ENCODE assay signal across 21 cellular contexts in genomic region chr15:29849716-29850115, GRCh38. TPM values are rescaled to one million over a fixed set of nuclear protein-coding genes. Genes with fewer than 3 reads are reported as not detected.
"Had no signal": no experiment of that assay in that cellular context is flagged by ENCODE, and none has a peak within 500 bp of the region (broad histone marks: within the 10 kb centered on the region; RNA-seq: fewer than 3 reads in every experiment).

No MANE protein-coding gene starts in this region.

- H2AFZ ChIP-seq: neural progenitor cell had no signal

- H3K9me3 ChIP-seq: colonic mucosa, psoas muscle, testis had no signal

- DNase-seq: activated B cell treated with CpG ODN at 0.5 μM for 24 hours; activated CD4-positive, alpha-beta T cell treated with anti-CD3 and anti-CD28 coated beads for 48 hours; activated CD8-positive, alpha-beta memory T cell treated with anti-CD3 and anti-CD28 coated beads, Interleukin-2, amount 50 U/mL, for 4 hours; activated CD8-positive, alpha-beta T cell treated with anti-CD3 and anti-CD28 coated beads, Interleukin-2, amount 10 ng/mL, durations not matched to agents 7 days and 5 days; activated effector memory CD4-positive, alpha-beta T cell treated with anti-CD3 and anti-CD28 coated beads, Interleukin-2, amount 50 U/mL, for 16 hours; activated T-cell treated with anti-CD3 and anti-CD28 coated beads, Interleukin-2, amount 50 U/mL, for 48 hours; amniotic stem cell; central memory CD4-positive, alpha-beta T cell; colonic mucosa; esophagus squamous epithelium; glutamatergic neuron; left colon; naive B cell; psoas muscle; stimulated activated CD4-positive, alpha-beta T cell treated with anti-CD3 and anti-CD28 coated beads, Interleukin-1b, Interleukin-23, amount 100 ng/mL, for 48 hours; stomach; testis; upper lobe of left lung had no signal

- H3K4me3 ChIP-seq: colonic mucosa, esophagus squamous epithelium, lung, neural progenitor cell, psoas muscle, stomach, testis, upper lobe of left lung had no signal

- H3K4me2 ChIP-seq: neural progenitor cell had no signal

- H3K9ac ChIP-seq: neural progenitor cell had no signal

- H3K4me1 ChIP-seq: colonic mucosa, psoas muscle, stomach, upper lobe of left lung had no signal

- FAIRE-seq: endometrium had no signal

- H3K27ac ChIP-seq: colonic mucosa, neural progenitor cell, psoas muscle, stomach, testis, upper lobe of left lung had no signal

- H3K27me3 ChIP-seq: colonic mucosa, esophagus squamous epithelium, neural progenitor cell, stomach, testis, upper lobe of left lung had no signal

- H3K36me3 ChIP-seq: colonic mucosa, esophagus squamous epithelium, neural progenitor cell, stomach, upper lobe of left lung had no signal

RNA-seq across cellular contexts. Expression of gene TJP1, which starts 27.4 kb away (rescaled TPM):
- total RNA-seq: activated CD8-positive, alpha-beta T cell treated with anti-CD3 and anti-CD28 coated beads, Interleukin-2, amount 10 ng/mL, durations not matched to agents 7 days and 5 days had no signal
